ENCODE assay signal across 8 cellular contexts in genomic region chr19:18001837-18002345, GRCh38. TPM values are rescaled to one million over a fixed set of nuclear protein-coding genes. Genes with fewer than 3 reads are reported as not detected.
A peak's percentile ranks its signal among the peaks of the same experiment; 100 is the strongest.
DNase-seq lines count a peak whose midpoint lies in the region; ATAC-seq and TF ChIP-seq lines count a peak whose summit lies in the region.

No MANE protein-coding gene starts in this region.

- no peak for TF ChIP-seq CTCF in left ventricle myocardium inferior (IDR thresholded peaks at IDR 0.05; ENCODE audit: borderline replicate concordance)
- no peak for TF ChIP-seq CTCF in body of pancreas (IDR thresholded peaks at IDR 0.05)

- H3K9me3 ChIP-seq in left ventricle myocardium inferior (replicated peaks) (no peaks in the 10 kb centered on the region), body of pancreas (no peaks in the 10 kb centered on the region), mesodermal cell (ENCODE audit: control insufficient read depth, low read length) (peaks cover 4% of the 10 kb centered on the region)

- peak overlapping the region; percentile 82 for H3K4me3 ChIP-seq in left ventricle myocardium inferior
- H3K4me3 ChIP-seq in body of pancreas, result peak overlapping the region in 1 of 2 donors; percentile 40
- H3K4me3 ChIP-seq in mesodermal cell (ENCODE audit: extremely low read depth, insufficient read depth, low read length, poor library complexity, severe bottlenecking), result peak overlapping the region; percentile 49
- peak overlapping the region; percentile 89 for H3K4me3 ChIP-seq in urinary bladder (ENCODE audit: low read depth, low read length)

- intact Hi-C loops in left ventricle myocardium inferior (cut with micrococcal nuclease), result no loop called here
- intact Hi-C loops in Right ventricle myocardium superior (cut with DNase I), result no loop called here
- intact Hi-C loops in body of pancreas (cut with DNase I), result no loop called here

- DNase-seq in left ventricle myocardium inferior, result no peak
- DNase-seq in Right ventricle myocardium superior, result no peak
- no peak for DNase-seq in body of pancreas
- no peak for DNase-seq in pons (ENCODE audit: low spot score)

- H3K4me1 ChIP-seq in left ventricle myocardium inferior (peaks cover 25% of the 10 kb centered on the region), body of pancreas (peaks cover 15% of the 10 kb centered on the region), mesodermal cell (ENCODE audit: control insufficient read depth, insufficient read depth, low read length, poor library complexity, severe bottlenecking) (no peaks in the 10 kb centered on the region), urinary bladder (ENCODE audit: insufficient read depth) (no peaks in the 10 kb centered on the region)

- WGBS in body of pancreas, 2 donors, result 40 to 82% methylated on average over 3 to 12 of the region's 12 CpGs
- WGBS in mesodermal cell (ENCODE audit: insufficient coverage in 2 of 2), 2 experiments, result 78 to 83% methylated on average over 4 to 5 of the region's 12 CpGs
- 49% methylated on average over 12 of the region's 12 CpGs for WGBS in urinary bladder

- ATAC-seq in Right ventricle myocardium superior (ENCODE audit: poor library complexity), result no peak
- ATAC-seq in body of pancreas, result no peak
- ATAC-seq in GM21526 (IDR thresholded peaks at IDR 0.05; ENCODE audit: low FRiP score, unreplicated experiment), result no peak
- ATAC-seq in HG02642 (IDR thresholded peaks at IDR 0.05; ENCODE audit: poor library complexity, unreplicated experiment), result no peak

- H3K27ac ChIP-seq in left ventricle myocardium inferior (replicated peaks) (peak overlapping the region; percentile 94), body of pancreas (peak overlapping the region in 3 of 4 donors; percentile 72 to 84 (median 77)), mesodermal cell (ENCODE audit: low read depth, low read length, severe bottlenecking) (no peak overlapping the region), urinary bladder (ENCODE audit: low read depth) (peak overlapping the region; percentile 90)

- peaks cover 33% of the 10 kb centered on the region for H3K27me3 ChIP-seq in left ventricle myocardium inferior (ENCODE audit: low read depth)
- no peaks in the 10 kb centered on the region for H3K27me3 ChIP-seq in body of pancreas

- TF ChIP-seq POLR2A in body of pancreas (IDR thresholded peaks at IDR 0.05), result no peak

- H3K36me3 ChIP-seq in left ventricle myocardium inferior (no peaks in the 10 kb centered on the region), body of pancreas (replicated peaks in 1 of 2; ENCODE audit: insufficient read depth in 1 of 2, low read depth in 2 of 2) (no peaks in the 10 kb centered on the region), mesodermal cell (ENCODE audit: control insufficient read depth, insufficient read depth, low read length) (no peaks in the 10 kb centered on the region), urinary bladder (ENCODE audit: insufficient read depth) (no peaks in the 10 kb centered on the region)

RNA-seq across cellular contexts. Expression of gene ARRDC2, which starts 6.1 kb away (rescaled TPM):
- 16.6 TPM for total RNA-seq in left ventricle myocardium inferior
- 19.1 TPM for total RNA-seq in Right ventricle myocardium superior
- 10 to 100 TPM; 23.1 to 30.1 TPM for total RNA-seq in body of pancreas
- 4.6 TPM for polyA plus RNA-seq in mesodermal cell (2013, experiment 1 of 2)
- polyA plus RNA-seq in mesodermal cell (2013, experiment 2 of 2), result 4.8 TPM
- total RNA-seq in urinary bladder, result 7.5 TPM
- 38.0 TPM for polyA plus RNA-seq in urinary bladder

RNA-seq across cellular contexts. Expression of gene KCNN1, which starts 35.0 kb away (rescaled TPM):
- total RNA-seq in left ventricle myocardium inferior, result 0.38 TPM
- not detected for total RNA-seq in Right ventricle myocardium superior
- not detected for total RNA-seq in body of pancreas
- 2.7 TPM for polyA plus RNA-seq in mesodermal cell (2013, experiment 1 of 2)
- polyA plus RNA-seq in mesodermal cell (2013, experiment 2 of 2), result 2.9 TPM
- total RNA-seq in urinary bladder, result 0.79 TPM
- polyA plus RNA-seq in urinary bladder, result 0.24 TPM
